Comparison of ENCODE assay signal across 1 cellular context in the genomic region with DNA sequence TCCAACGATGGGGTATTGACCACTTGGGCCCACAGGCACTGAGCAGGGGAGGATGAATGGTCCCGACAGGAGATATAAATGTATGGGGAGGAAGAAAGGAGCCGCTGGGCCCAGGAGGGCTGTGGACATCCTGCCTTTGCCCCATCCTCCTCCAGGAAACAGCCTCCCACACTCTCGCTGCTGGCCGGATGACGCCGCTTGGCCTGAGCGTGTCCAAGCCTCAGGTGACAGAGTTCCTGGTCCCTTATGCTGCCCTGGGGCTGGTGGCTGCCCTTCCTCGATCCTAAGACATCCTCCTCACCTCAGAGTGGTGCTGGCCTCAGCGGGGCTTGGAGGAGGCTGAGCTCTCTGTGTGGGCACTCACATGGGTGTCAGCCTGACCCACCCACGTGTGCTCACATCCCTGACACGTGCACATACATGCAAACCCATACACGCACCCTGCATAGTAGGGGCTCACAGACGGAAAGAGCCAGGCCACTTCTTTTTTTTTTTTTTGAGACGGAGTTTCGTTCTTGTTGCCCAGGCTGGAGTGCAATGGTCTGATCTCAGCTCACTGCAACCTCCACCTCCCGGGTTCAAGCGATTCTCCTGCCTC.
TF ChIP-seq lines count a peak whose summit lies in the region.

No MANE protein-coding gene starts in this region.

TF ChIP-seq in HEK293, 187 proteins besides CTCF, POLR2A, EP300 and RAD21:
- TF ChIP-seq, protein P1, sequence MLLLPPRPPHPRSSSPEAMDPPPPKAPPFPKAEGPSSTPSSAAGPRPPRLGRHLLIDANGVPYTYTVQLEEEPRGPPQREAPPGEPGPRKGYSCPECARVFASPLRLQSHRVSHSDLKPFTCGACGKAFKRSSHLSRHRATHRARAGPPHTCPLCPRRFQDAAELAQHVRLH (tag by site-specific recombination; IDR thresholded peaks at IDR 0.05) = no peak
- peak; percentile 22; the same call in 1 of the 2 replicates for TF ChIP-seq ZFHX2 (tag by site-specific recombination; conservative IDR thresholded peaks at IDR 0.05)
- no peak for TF ChIP-seq ZNF114 (tag by site-specific recombination; IDR thresholded peaks at IDR 0.05)
- peak; percentile 24; the same call in 1 of the 2 replicates for TF ChIP-seq EGR2 (tag by site-specific recombination; IDR thresholded peaks at IDR 0.05; ENCODE audit: low read depth)
